1 cellular context compared by ENCODE assay signal in the genomic region with DNA sequence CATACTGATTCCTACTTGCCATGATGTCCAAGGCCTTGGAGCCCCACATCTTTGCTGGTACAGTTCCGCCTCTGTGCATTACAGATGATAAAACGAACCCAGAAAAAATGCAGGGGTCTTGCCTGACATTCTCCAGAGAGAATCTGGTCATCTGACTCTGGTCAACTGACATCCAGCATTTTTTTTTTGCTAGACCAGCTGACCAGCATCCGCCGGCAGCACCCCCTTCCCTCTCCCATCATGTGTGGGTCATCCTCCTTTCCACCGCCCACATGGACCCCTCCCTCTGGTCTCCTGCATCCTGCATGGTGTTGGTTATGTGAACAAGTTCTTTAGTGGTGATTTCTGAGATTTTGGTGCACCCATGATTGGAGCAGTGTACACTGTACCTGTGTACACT.
TF ChIP-seq lines count a peak whose summit lies in the region.

No MANE protein-coding gene starts in this region.

TF ChIP-seq in WTC11, 78 proteins besides CTCF, POLR2A, EP300 and RAD21 (continued from another document):
- TF ChIP-seq PREB (CRISPR knock-in tag; IDR thresholded peaks at IDR 0.05; ENCODE audit: borderline replicate concordance) (no peak), GTF2I (CRISPR knock-in tag; conservative IDR thresholded peaks at IDR 0.05) (no peak), NFE2L1 (CRISPR knock-in tag; IDR thresholded peaks at IDR 0.05) (no peak)
